1 cellular context compared by ENCODE assay signal in genomic region chr11:67613313-67613959, GRCh38.
TF ChIP-seq lines count a peak whose summit lies in the region.

No MANE protein-coding gene starts in this region.

TF ChIP-seq in HepG2, 621 proteins besides CTCF, POLR2A, EP300 and RAD21:
- TF ChIP-seq KMT2B (CRISPR knock-in tag; IDR thresholded peaks at IDR 0.05), result no peak
- TF ChIP-seq KAT8 (CRISPR knock-in tag; IDR thresholded peaks at IDR 0.05), result no peak
- TF ChIP-seq PHF5A (CRISPR knock-in tag; IDR thresholded peaks at IDR 0.05; ENCODE audit: low read depth, unreplicated experiment), result no peak
- no peak for TF ChIP-seq ZNF331 (CRISPR knock-in tag; IDR thresholded peaks at IDR 0.05)
- TF ChIP-seq ZNF124 (CRISPR knock-in tag; IDR thresholded peaks at IDR 0.05), result no peak
- TF ChIP-seq MAFF (IDR thresholded peaks at IDR 0.05; ENCODE audit: low read depth, low read length), result no peak
- TF ChIP-seq ZNF510 (CRISPR knock-in tag; IDR thresholded peaks at IDR 0.05; ENCODE audit: low read depth), result no peak
- no peak for TF ChIP-seq PLSCR1 (CRISPR knock-in tag; IDR thresholded peaks at IDR 0.05; ENCODE audit: borderline replicate concordance)
- TF ChIP-seq RXRA (CRISPR knock-in tag; IDR thresholded peaks at IDR 0.05), result no peak
- no peak for TF ChIP-seq MXI1 (IDR thresholded peaks at IDR 0.05; ENCODE audit: borderline replicate concordance, low read depth, low read length)
